In the genomic region with DNA sequence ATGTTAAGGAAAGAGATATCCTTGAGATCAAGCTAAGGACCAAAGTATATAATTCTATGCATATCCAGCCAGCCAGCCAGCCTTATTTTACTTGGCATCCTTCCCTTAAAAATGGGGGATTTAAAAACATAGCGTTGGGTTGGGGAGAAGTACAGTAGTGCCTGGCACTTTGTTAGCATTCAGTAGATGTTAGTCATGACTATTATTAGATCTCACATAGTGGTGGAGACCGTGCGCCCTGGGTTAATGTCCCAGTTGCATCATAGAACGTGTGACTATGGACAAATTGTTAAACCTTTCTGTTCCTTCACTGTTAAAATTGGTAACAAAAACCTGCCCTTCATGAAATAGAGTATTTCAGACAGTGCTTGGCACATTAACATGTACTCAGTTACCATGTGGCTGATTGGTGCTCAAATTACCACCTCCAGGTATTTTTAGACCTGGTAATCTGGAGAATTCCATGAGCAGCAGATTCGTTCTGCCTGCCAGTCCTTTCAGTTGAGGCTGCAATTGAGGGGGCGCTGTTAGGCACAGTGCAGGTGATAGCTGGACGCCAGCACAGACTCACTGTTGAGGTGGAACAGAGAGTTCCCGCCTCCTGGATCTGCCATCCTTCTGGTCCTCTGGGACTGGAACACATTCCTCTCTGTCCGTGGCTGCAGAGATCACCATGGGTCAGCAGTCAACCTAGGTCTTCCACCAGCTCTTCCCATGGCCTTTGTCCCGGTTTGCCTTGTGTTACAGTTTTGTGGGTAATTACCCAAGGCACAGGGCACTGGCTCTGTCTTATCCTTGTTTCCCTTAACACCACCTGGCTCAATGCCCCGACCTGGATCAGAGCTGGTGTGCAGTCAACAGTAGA, we compare ENCODE assay signal across 12 cellular contexts. TPM values are rescaled to one million over a fixed set of nuclear protein-coding genes. Genes with fewer than 3 reads are reported as not detected.
A peak's percentile ranks its signal among the peaks of the same experiment; 100 is the strongest.
DNase-seq lines count a peak whose midpoint lies in the region; ATAC-seq and FAIRE-seq lines count a peak whose summit lies in the region.
"Had no signal": no experiment of that assay in that cellular context is flagged by ENCODE, and none has a peak within 500 bp of the region (broad histone marks: within the 10 kb centered on the region; RNA-seq: fewer than 3 reads in every experiment).

No MANE protein-coding gene starts in this region.

- H3K9me3 ChIP-seq in mesenchymal stem cell (ENCODE audit: control insufficient read depth, low read length), result no peaks in the 10 kb centered on the region

- no peak overlapping the region for H4K8ac ChIP-seq in mesenchymal stem cell (ENCODE audit: low read length)

- H3K23ac ChIP-seq in mesenchymal stem cell (ENCODE audit: low read length in 2 of 2), result no peak overlapping the region

- peak overlapping the region; percentile 52 to 54 for H2BK12ac ChIP-seq in mesenchymal stem cell (ENCODE audit: low read length in 2 of 2)

- H3K27me3 Mint-ChIP-seq in T-helper 2 cell treated with Interferon-gamma antibody and Interleukin-4, amounts not matched to agents 5 μg/mL and 100 μg/mL, for 36 hours (ENCODE audit: low read depth), result no peaks in the 10 kb centered on the region

- no peak overlapping the region for H2BK5ac ChIP-seq in mesenchymal stem cell (ENCODE audit: low read depth, low read length, poor library complexity, severe bottlenecking)

- no peak overlapping the region for H3K4me3 ChIP-seq in mesenchymal stem cell (ENCODE audit: insufficient read depth in 1 of 2, low read depth in 1 of 2, low read length in 2 of 2)
- H3K4me3 ChIP-seq: lung had no signal

- peak overlapping the region; percentile 65 for H2AK5ac ChIP-seq in mesenchymal stem cell (ENCODE audit: low read length, severe bottlenecking)

- no peak overlapping the region for H3K14ac ChIP-seq in mesenchymal stem cell (ENCODE audit: low read length in 2 of 2)

- no peaks in the 10 kb centered on the region for H3K79me1 ChIP-seq in mesenchymal stem cell (replicated peaks; ENCODE audit: low read length, poor library complexity, severe bottlenecking)

- H3K4me1 ChIP-seq in mesenchymal stem cell (ENCODE audit: control insufficient read depth, insufficient read depth, low read depth, low read length), result peaks cover 9% of the 10 kb centered on the region

- 62% methylated on average over 6 of the region's 11 CpGs for WGBS in mesenchymal stem cell

- peak overlapping the region; percentile 15 for H4K91ac ChIP-seq in mesenchymal stem cell (ENCODE audit: low read length)

- no peaks in the 10 kb centered on the region for H3K9me3 Mint-ChIP-seq in T-helper 2 cell treated with Interferon-gamma antibody and Interleukin-4, amounts not matched to agents 5 μg/mL and 100 μg/mL, for 36 hours

- H3K27ac ChIP-seq in mesenchymal stem cell (ENCODE audit: low read length, poor library complexity, severe bottlenecking), result peak overlapping the region; percentile 60

- no peak for ATAC-seq in GM19452 (IDR thresholded peaks at IDR 0.05; ENCODE audit: unreplicated experiment)
- ATAC-seq in HG03280 (IDR thresholded peaks at IDR 0.05; ENCODE audit: unreplicated experiment), result no peak

- FAIRE-seq in frontal cortex (lab: Jason Lieb, UNC), result no peak

- H3K4me2 ChIP-seq in mesenchymal stem cell (ENCODE audit: low read length, poor library complexity, severe bottlenecking), result no peak overlapping the region

- no peak overlapping the region for H3K4ac ChIP-seq in mesenchymal stem cell (ENCODE audit: low read depth in 1 of 2, low read length in 2 of 2)

- H3K36me3 Mint-ChIP-seq in T-helper 2 cell treated with Interferon-gamma antibody and Interleukin-4, amounts not matched to agents 5 μg/mL and 100 μg/mL, for 36 hours (ENCODE audit: low read depth), result peaks cover 22% of the 10 kb centered on the region

- peak overlapping the region; percentile 52 to 62 for H3K18ac ChIP-seq in mesenchymal stem cell (ENCODE audit: low read depth in 1 of 2, low read length in 2 of 2)

- H3K9ac ChIP-seq in mesenchymal stem cell (ENCODE audit: low read length), result peak overlapping the region; percentile 34

- H3K36me3 ChIP-seq in mesenchymal stem cell (ENCODE audit: control insufficient read depth in 1 of 2, insufficient read depth in 2 of 2, low read depth in 1 of 2, low read length in 2 of 2), result peaks cover 10 to 95% of the 10 kb centered on the region in 2 experiments

- no peak overlapping the region for H2AFZ ChIP-seq in mesenchymal stem cell (ENCODE audit: low read depth, low read length)

- H3K4me3 Mint-ChIP-seq in T-helper 2 cell treated with Interferon-gamma antibody and Interleukin-4, amounts not matched to agents 5 μg/mL and 100 μg/mL, for 36 hours, result no peak overlapping the region

- no peaks in the 10 kb centered on the region for H3K4me1 Mint-ChIP-seq in T-helper 2 cell treated with Interferon-gamma antibody and Interleukin-4, amounts not matched to agents 5 μg/mL and 100 μg/mL, for 36 hours (ENCODE audit: low read depth)

- no peak overlapping the region for H3K27ac Mint-ChIP-seq in T-helper 2 cell treated with Interferon-gamma antibody and Interleukin-4, amounts not matched to agents 5 μg/mL and 100 μg/mL, for 36 hours

- no peak overlapping the region for H2BK15ac ChIP-seq in mesenchymal stem cell (ENCODE audit: low read depth, poor library complexity, severe bottlenecking)

- H3K27me3 ChIP-seq in mesenchymal stem cell (ENCODE audit: control insufficient read depth in 1 of 2, insufficient read depth in 1 of 2, low read length in 2 of 2), result no peaks in the 10 kb centered on the region

- H2BK120ac ChIP-seq in mesenchymal stem cell (ENCODE audit: low read depth, low read length), result no peak overlapping the region

- DNase-seq in AG08396 (ENCODE audit: low spot score) (peak; percentile 26), LHCN-M2 (ENCODE audit: low read depth) (peak; percentile 82), dedifferentiated amniotic fluid mesenchymal stem cell (ENCODE audit: extremely low spot score) (peak; percentile 75), mesenchymal stem cell (peak; percentile 75), frontal cortex (ENCODE audit: low spot score in 2 of 2) (no peak)
- DNase-seq in T-helper 2 cell treated with Interferon-gamma antibody and Interleukin-4, amounts not matched to agents 5 μg/mL and 100 μg/mL, for 36 hours (ENCODE audit: low spot score), result no peak
- DNase-seq: DND-41, KG1, SHP77 treated with DMSO at 0.1 percent for 48 hours had no signal

RNA-seq across cellular contexts. Expression of gene RBBP7, which starts 31.7 kb away (rescaled TPM):
- total RNA-seq in LHCN-M2 (2014; rRNA removed), result 100.0 and 112 TPM in 2 replicates
- polyA plus RNA-seq in LHCN-M2 (2012), result 84.3 TPM
- 90.4 TPM for polyA plus RNA-seq in mesenchymal stem cell (2013, experiment 1 of 2)
- 99.7 TPM for polyA plus RNA-seq in mesenchymal stem cell (2013, experiment 2 of 2)
- 84.8 TPM for total RNA-seq in frontal cortex

RNA-seq across cellular contexts. Expression of gene TXLNG, which starts 52.2 kb away (rescaled TPM):
- 8.2 and 8.5 TPM in 2 replicates for total RNA-seq in LHCN-M2 (2014; rRNA removed)
- 2.2 TPM for polyA plus RNA-seq in LHCN-M2 (2012)
- polyA plus RNA-seq in mesenchymal stem cell (2013, experiment 1 of 2), result 7.6 TPM
- polyA plus RNA-seq in mesenchymal stem cell (2013, experiment 2 of 2), result 7.9 TPM
- 11.8 TPM for total RNA-seq in frontal cortex

Comparison
In these comparisons a context has a peak if more than half of its experiments do, and no peak if none do; other contexts are left out.
1. DNase-seq: peak in AG08396 (single experiment), LHCN-M2 (single experiment), dedifferentiated amniotic fluid mesenchymal stem cell (single experiment) and mesenchymal stem cell (single experiment); none in T-helper 2 cell treated with Interferon-gamma antibody and Interleukin-4, amounts not matched to agents 5 μg/mL and 100 μg/mL, for 36 hours (single experiment) and frontal cortex (0 of 2).